Comparison of ENCODE assay signal across 8 cellular contexts in the genomic region with DNA sequence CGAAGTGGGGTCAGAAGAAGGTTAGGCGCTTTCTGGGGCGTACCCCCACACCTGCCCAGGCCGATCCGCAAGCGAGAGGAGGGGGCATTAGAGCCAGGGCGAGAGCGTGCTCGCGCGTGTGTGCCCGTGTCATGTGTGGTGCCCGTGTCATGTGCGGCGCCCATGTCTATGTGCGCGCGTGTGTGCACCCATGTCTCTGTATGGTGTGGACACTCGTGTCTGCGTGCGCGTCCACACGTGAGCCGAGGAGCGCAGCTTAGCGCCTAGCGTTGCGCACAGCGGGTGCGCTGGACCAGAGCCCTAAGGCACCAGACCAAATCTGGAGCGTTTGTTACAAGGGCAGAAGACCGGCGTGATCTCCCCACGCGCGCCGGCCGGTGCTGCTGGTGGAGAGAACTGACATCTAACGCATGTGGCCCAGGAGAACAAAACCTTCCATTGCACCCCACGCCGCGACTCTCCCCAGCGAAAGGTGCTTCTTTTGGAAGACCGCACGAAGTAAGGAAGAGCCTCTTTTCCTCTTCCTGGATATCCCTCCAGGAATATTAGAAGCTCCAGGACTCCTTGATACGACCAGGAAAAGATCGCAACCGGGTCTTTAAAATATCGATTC. TPM values are rescaled to one million over a fixed set of nuclear protein-coding genes. Genes with fewer than 3 reads are reported as not detected.
A peak's percentile ranks its signal among the peaks of the same experiment; 100 is the strongest.
DNase-seq lines count a peak whose midpoint lies in the region; ATAC-seq and TF ChIP-seq lines count a peak whose summit lies in the region.

No MANE protein-coding gene starts in this region.

- peak overlapping the region; percentile 86 for H3K27ac Mint-ChIP-seq in activated CD4-positive, alpha-beta T cell treated with anti-CD3 and anti-CD28 coated beads, Interleukin-2, amount 10 ng/mL, durations not matched to agents 24 days and 14 days
- peak overlapping the region in 1 of 2 donors; percentile 56 for H3K27ac Mint-ChIP-seq in effector memory CD8-positive, alpha-beta T cell

- no peak for TF ChIP-seq CTCF in A673 (conservative IDR thresholded peaks at IDR 0.05; ENCODE audit: low read depth, low read length)

- POLR2A ChIA-PET in A673 (lab: Charles Lee; ENCODE audit: low non-redundant PET) = interaction anchor here (0.6 to 0.7 kb wide), 2 partner anchors 41 to 323 kb away, joined by 4 to 5 read pairs; partner anchors contain the start of gene C5orf34

- intact Hi-C loops in A673 (cut with micrococcal nuclease; ENCODE audit: unreplicated experiment) = no loop called here
- intact Hi-C loops in activated CD4-positive, alpha-beta T cell treated with anti-CD3 and anti-CD28 coated beads, Interleukin-2, amount 10 ng/mL, durations not matched to agents 24 days and 14 days (cut with micrococcal nuclease) = loop anchor here (1.0 to 5.0 kb wide), 9 partner anchors 71 to 292 kb away; no protein-coding TSS in a partner anchor

- H3K4me1 Mint-ChIP-seq in activated CD4-positive, alpha-beta T cell treated with anti-CD3 and anti-CD28 coated beads, Interleukin-2, amount 10 ng/mL, durations not matched to agents 24 days and 14 days = peaks cover 31% of the 10 kb centered on the region
- H3K4me1 Mint-ChIP-seq in effector memory CD8-positive, alpha-beta T cell (ENCODE audit: low read depth in 2 of 2) = peaks cover 17 to 18% of the 10 kb centered on the region in 2 donors

- H3K4me3 ChIP-seq in A673 (ENCODE audit: low read depth, low read length, poor library complexity, severe bottlenecking) = peak overlapping the region; percentile 47
- H3K4me3 ChIP-seq in mesodermal cell (ENCODE audit: extremely low read depth, insufficient read depth, low read length, poor library complexity, severe bottlenecking) = peak overlapping the region; percentile 40

- peaks cover 20% of the 10 kb centered on the region for H3K27me3 ChIP-seq in A673 (replicated peaks; ENCODE audit: insufficient read depth, low read depth, low read length, poor library complexity)

- no peaks in the 10 kb centered on the region for H3K36me3 ChIP-seq in A673 (ENCODE audit: insufficient read depth, low read length, poor library complexity, severe bottlenecking)
- no peaks in the 10 kb centered on the region for H3K36me3 ChIP-seq in mesodermal cell (ENCODE audit: control insufficient read depth, insufficient read depth, low read length)

- no peak overlapping the region for H3K27ac ChIP-seq in A673 (ENCODE audit: low read depth, low read length, poor library complexity, severe bottlenecking)
- no peak overlapping the region for H3K27ac ChIP-seq in mesodermal cell (ENCODE audit: low read depth, low read length, severe bottlenecking)

- H3K9me3 Mint-ChIP-seq in activated CD4-positive, alpha-beta T cell treated with anti-CD3 and anti-CD28 coated beads, Interleukin-2, amount 10 ng/mL, durations not matched to agents 24 days and 14 days = no peaks in the 10 kb centered on the region
- H3K9me3 Mint-ChIP-seq in effector memory CD8-positive, alpha-beta T cell = no peaks in the 10 kb centered on the region

- peaks cover 15% of the 10 kb centered on the region for H3K27me3 Mint-ChIP-seq in activated CD4-positive, alpha-beta T cell treated with anti-CD3 and anti-CD28 coated beads, Interleukin-2, amount 10 ng/mL, durations not matched to agents 24 days and 14 days
- peaks cover 9 to 20% of the 10 kb centered on the region in 2 donors for H3K27me3 Mint-ChIP-seq in effector memory CD8-positive, alpha-beta T cell

- DNase-seq in A673 (ENCODE audit: low spot score) = peak; percentile 22
- peak; percentile 81 for DNase-seq in activated CD4-positive, alpha-beta T cell treated with anti-CD3 and anti-CD28 coated beads, Interleukin-2, amount 10 ng/mL, durations not matched to agents 24 days and 14 days
- DNase-seq in effector memory CD8-positive, alpha-beta T cell = peak in 2 of 3 experiments; percentile 1 to 6
- peak; percentile 42 for DNase-seq in stimulated activated naive CD8-positive, alpha-beta T cell treated with anti-CD3 and anti-CD28 coated beads, Interleukin-15, Interleukin-2, amounts not matched to agents 100 U/mL and 50 U/mL, for 24 hours
- no peak for DNase-seq in RPMI8226

- ATAC-seq in GM18909 (IDR thresholded peaks at IDR 0.05; ENCODE audit: poor library complexity, unreplicated experiment) = peak; percentile 31
- peak; percentile 33 for ATAC-seq in HG03175 (IDR thresholded peaks at IDR 0.05; ENCODE audit: unreplicated experiment)
- peak; percentile 51 for ATAC-seq in effector memory CD8-positive, alpha-beta T cell (replicated peaks)
- peak; percentile 25 for ATAC-seq in stimulated activated naive CD8-positive, alpha-beta T cell treated with anti-CD3 and anti-CD28 coated beads, Interleukin-15, Interleukin-2, amounts not matched to agents 100 U/mL and 50 U/mL, for 24 hours

- no TSS peak for BruUV-seq in A673 (replicated peaks; lab: Mats Ljungman, UMichigan)

- H3K4me1 ChIP-seq in A673 (ENCODE audit: insufficient read depth, low read length, poor library complexity, severe bottlenecking) (peaks cover 25% of the 10 kb centered on the region), mesodermal cell (ENCODE audit: control insufficient read depth, insufficient read depth, low read length, poor library complexity, severe bottlenecking) (peaks cover 12% of the 10 kb centered on the region)

- H3K9me3 ChIP-seq in A673 (ENCODE audit: low read depth, low read length, poor library complexity, severe bottlenecking) = no peaks in the 10 kb centered on the region
- no peaks in the 10 kb centered on the region for H3K9me3 ChIP-seq in mesodermal cell (ENCODE audit: control insufficient read depth, low read length)

- H3K36me3 Mint-ChIP-seq in activated CD4-positive, alpha-beta T cell treated with anti-CD3 and anti-CD28 coated beads, Interleukin-2, amount 10 ng/mL, durations not matched to agents 24 days and 14 days (ENCODE audit: low read depth) = peaks cover 2% of the 10 kb centered on the region
- peaks cover 2% of the 10 kb centered on the region for H3K36me3 Mint-ChIP-seq in effector memory CD8-positive, alpha-beta T cell (ENCODE audit: insufficient read depth)

- CTCF ChIA-PET in A673 (lab: Charles Lee) = no interaction called here

- peak overlapping the region; percentile 86 for H3K4me3 Mint-ChIP-seq in activated CD4-positive, alpha-beta T cell treated with anti-CD3 and anti-CD28 coated beads, Interleukin-2, amount 10 ng/mL, durations not matched to agents 24 days and 14 days
- H3K4me3 Mint-ChIP-seq in effector memory CD8-positive, alpha-beta T cell = peak overlapping the region; percentile 83 to 86

- 1 to 2% methylated on average over 39 to 44 of the region's 49 CpGs for WGBS in mesodermal cell (ENCODE audit: insufficient coverage in 2 of 2), 2 experiments

RNA-seq across cellular contexts. Expression of gene NIM1K, which starts 0.6 kb away (rescaled TPM):
- total RNA-seq in A673 (2021) = 0.41 and 0.55 TPM in 2 replicates
- 0.82 and 0.97 TPM in 2 replicates for total RNA-seq in activated CD4-positive, alpha-beta T cell treated with anti-CD3 and anti-CD28 coated beads, Interleukin-2, amount 10 ng/mL, durations not matched to agents 24 days and 14 days
- not detected for polyA plus RNA-seq in mesodermal cell (2013, experiment 1 of 2)
- polyA plus RNA-seq in mesodermal cell (2013, experiment 2 of 2) = 0.20 TPM
